1 cellular context compared by ENCODE assay signal in genomic region chr17:1137465-1137894, GRCh38.
TF ChIP-seq lines count a peak whose summit lies in the region.

No MANE protein-coding gene starts in this region.

TF ChIP-seq in WTC11, 78 proteins besides CTCF, POLR2A, EP300 and RAD21 (continued from another document):
- no peak for TF ChIP-seq ARID4B (CRISPR knock-in tag; IDR thresholded peaks at IDR 0.05; ENCODE audit: borderline replicate concordance)
- no peak for TF ChIP-seq EMX1 (CRISPR knock-in tag; IDR thresholded peaks at IDR 0.05)
- no peak for TF ChIP-seq ZNF232 (CRISPR knock-in tag; IDR thresholded peaks at IDR 0.05)
- TF ChIP-seq RORB (CRISPR knock-in tag; IDR thresholded peaks at IDR 0.05): no peak
- no peak for TF ChIP-seq SMAD4 (CRISPR knock-in tag; IDR thresholded peaks at IDR 0.05)
- TF ChIP-seq ZNF138 (CRISPR knock-in tag; conservative IDR thresholded peaks at IDR 0.05): no peak
TF ChIP-seq in WTC11: peak in this region for 0.
